Comparison of ENCODE assay signal across 8 cellular contexts in the genomic region with DNA sequence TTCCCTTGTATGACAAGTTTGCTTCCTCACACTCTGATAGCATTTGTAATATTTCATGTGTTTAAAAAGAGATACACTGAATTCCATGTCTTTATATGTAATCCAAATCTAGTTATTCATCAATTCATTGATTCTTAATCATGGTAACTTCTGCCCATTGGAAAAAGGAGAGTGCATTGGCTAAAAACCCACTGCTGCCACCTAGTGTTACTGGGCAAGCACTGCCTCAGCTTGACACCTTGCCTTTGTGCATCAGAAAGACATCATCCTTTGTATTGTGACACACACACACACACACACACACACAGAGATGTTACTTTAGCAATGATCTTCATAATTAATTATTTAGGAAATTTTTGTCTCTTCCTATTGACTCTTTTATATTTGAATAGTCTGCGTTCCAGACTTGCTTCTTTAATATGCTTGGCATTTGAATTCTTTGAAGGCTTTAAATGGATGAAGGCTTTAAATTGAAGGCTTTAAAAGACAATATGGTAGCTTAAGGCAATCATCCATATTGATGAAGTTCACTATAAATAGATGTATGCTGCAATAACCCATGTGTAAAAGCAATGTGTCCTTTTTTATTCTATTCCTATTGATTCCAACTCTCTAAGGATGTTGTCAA.
DNase-seq lines count a peak whose midpoint lies in the region; ATAC-seq and TF ChIP-seq lines count a peak whose summit lies in the region.

No MANE protein-coding gene starts in this region.

- no peak overlapping the region for H3K27ac Mint-ChIP-seq in activated T-cell treated with anti-CD3 and anti-CD28 coated beads, Interleukin-2, amount 50 U/mL, for 72 hours
- H3K27ac Mint-ChIP-seq in nephron = no peak overlapping the region

- H4K20me1 ChIP-seq in Karpas-422 (ENCODE audit: insufficient read depth, low read depth, low read length) = no peaks in the 10 kb centered on the region

- H3K4me3 ChIP-seq in Karpas-422 (ENCODE audit: low read length) (no peak overlapping the region), epithelial cell of esophagus (ENCODE audit: low read length) (no peak overlapping the region)

- TF ChIP-seq CTCF in epithelial cell of esophagus (IDR thresholded peaks at IDR 0.05; ENCODE audit: insufficient read depth, low read depth, low read length, missing control alignments) (peak; percentile 99), nephron (IDR thresholded peaks at IDR 0.05; ENCODE audit: unreplicated experiment in 3 of 3) (peak; percentile 83 to 96 (median 93))

- peak; percentile 30 to 33 for DNase-seq in activated T-cell treated with anti-CD3 and anti-CD28 coated beads, Interleukin-2, amount 50 U/mL, for 72 hours
- DNase-seq in activated T-cell treated with anti-CD3 and anti-CD28 coated beads for 4 hours (no peak), Karpas-422 (peak; percentile 83), RPMI8226 (peak; percentile 69), epithelial cell of esophagus (ENCODE audit: low read depth) (peak; percentile 71), T-helper 9 cell (no peak)

- peaks cover 16% of the 10 kb centered on the region for H3K4me1 ChIP-seq in Karpas-422 (ENCODE audit: low read length)

- H3K9me2 ChIP-seq in Karpas-422 (replicated peaks; ENCODE audit: insufficient read depth, low read length) = no peaks in the 10 kb centered on the region

- no peak overlapping the region; the same call in 1 of the 2 replicates for H3K27ac ChIP-seq in Karpas-422 (ENCODE audit: low read length)

- no peak overlapping the region for H3K4me3 Mint-ChIP-seq in activated T-cell treated with anti-CD3 and anti-CD28 coated beads, Interleukin-2, amount 50 U/mL, for 72 hours
- no peak overlapping the region for H3K4me3 Mint-ChIP-seq in nephron

- no peaks in the 10 kb centered on the region for H3K9me3 ChIP-seq in Karpas-422 (ENCODE audit: low read length)

- no peaks in the 10 kb centered on the region for H3K27me3 ChIP-seq in Karpas-422 (ENCODE audit: low read length)

- no peaks in the 10 kb centered on the region for H3K79me2 ChIP-seq in Karpas-422 (ENCODE audit: low read length)

- no peaks in the 10 kb centered on the region for H3K9me3 Mint-ChIP-seq in activated T-cell treated with anti-CD3 and anti-CD28 coated beads, Interleukin-2, amount 50 U/mL, for 72 hours
- peaks cover 3% of the 10 kb centered on the region for H3K9me3 Mint-ChIP-seq in nephron

- no peak overlapping the region for H2AFZ ChIP-seq in Karpas-422 (ENCODE audit: low read length)

- H3K4me2 ChIP-seq in Karpas-422 (ENCODE audit: low read depth, low read length, poor library complexity, severe bottlenecking) = no peak overlapping the region

- H3K36me3 Mint-ChIP-seq in activated T-cell treated with anti-CD3 and anti-CD28 coated beads, Interleukin-2, amount 50 U/mL, for 72 hours (ENCODE audit: insufficient read depth in 2 of 2) = no peaks in the 10 kb centered on the region
- H3K36me3 Mint-ChIP-seq in nephron (ENCODE audit: low read depth) = no peaks in the 10 kb centered on the region

- no peak for ATAC-seq in activated T-cell treated with anti-CD3 and anti-CD28 coated beads, Interleukin-2, amount 50 U/mL, for 72 hours (replicated peaks in 1 of 2)
- ATAC-seq in GM21717 (IDR thresholded peaks at IDR 0.05; ENCODE audit: unreplicated experiment) = peak; percentile 83

- H3K9ac ChIP-seq in Karpas-422 (ENCODE audit: low read length) = no peak overlapping the region

- no peaks in the 10 kb centered on the region for H3K27me3 Mint-ChIP-seq in activated T-cell treated with anti-CD3 and anti-CD28 coated beads, Interleukin-2, amount 50 U/mL, for 72 hours (ENCODE audit: low read depth)
- H3K27me3 Mint-ChIP-seq in nephron (ENCODE audit: low read depth) = no peaks in the 10 kb centered on the region

- no peaks in the 10 kb centered on the region for H3K36me3 ChIP-seq in Karpas-422 (ENCODE audit: insufficient read depth, low read length)

- no peaks in the 10 kb centered on the region for H3K4me1 Mint-ChIP-seq in activated T-cell treated with anti-CD3 and anti-CD28 coated beads, Interleukin-2, amount 50 U/mL, for 72 hours (ENCODE audit: low read depth)
- H3K4me1 Mint-ChIP-seq in nephron = no peaks in the 10 kb centered on the region

Comparison
In these comparisons a context has a peak if more than half of its experiments do, and no peak if none do; other contexts are left out.
1. DNase-seq: peak in activated T-cell treated with anti-CD3 and anti-CD28 coated beads, Interleukin-2, amount 50 U/mL, for 72 hours (2 of 2), Karpas-422 (single experiment), RPMI8226 (single experiment) and epithelial cell of esophagus (single experiment); none in activated T-cell treated with anti-CD3 and anti-CD28 coated beads for 4 hours (single experiment) and T-helper 9 cell (single experiment).